Comparison of ENCODE assay signal across 1 cellular context in genomic region chr17:49756805-49757496, GRCh38.
TF ChIP-seq lines count a peak whose summit lies in the region.

No MANE protein-coding gene starts in this region.

TF ChIP-seq in WTC11, 78 proteins besides CTCF, POLR2A, EP300 and RAD21 (continued from another document):
- no peak for TF ChIP-seq HMGXB4 (CRISPR knock-in tag; IDR thresholded peaks at IDR 0.05)
- TF ChIP-seq AR (CRISPR knock-in tag; IDR thresholded peaks at IDR 0.05), result no peak
- TF ChIP-seq NR2C2 (CRISPR knock-in tag; IDR thresholded peaks at IDR 0.05), result no peak
- TF ChIP-seq GRHL2 (CRISPR knock-in tag; IDR thresholded peaks at IDR 0.05; ENCODE audit: insufficient replicate concordance, severe bottlenecking), result no peak
- TF ChIP-seq ZMAT4 (CRISPR knock-in tag; IDR thresholded peaks at IDR 0.05), result no peak
- TF ChIP-seq ZNF219 (CRISPR knock-in tag; IDR thresholded peaks at IDR 0.05; ENCODE audit: borderline replicate concordance), result no peak
- TF ChIP-seq ZNF425 (CRISPR knock-in tag; conservative IDR thresholded peaks at IDR 0.05), result no peak
- TF ChIP-seq AFF4 (CRISPR knock-in tag; IDR thresholded peaks at IDR 0.05; ENCODE audit: borderline replicate concordance), result no peak
- no peak for TF ChIP-seq ATF6 (CRISPR knock-in tag; IDR thresholded peaks at IDR 0.05)
- no peak for TF ChIP-seq JUN (CRISPR knock-in tag; IDR thresholded peaks at IDR 0.05)
- TF ChIP-seq ATF2 (CRISPR knock-in tag; IDR thresholded peaks at IDR 0.05; ENCODE audit: borderline replicate concordance, low read depth), result no peak
- no peak for TF ChIP-seq ZNF263 (CRISPR knock-in tag; IDR thresholded peaks at IDR 0.05; ENCODE audit: low read depth)
- no peak for TF ChIP-seq MYBL2 (CRISPR knock-in tag; IDR thresholded peaks at IDR 0.05)
- no peak for TF ChIP-seq ZNF281 (CRISPR knock-in tag; IDR thresholded peaks at IDR 0.05)
- TF ChIP-seq FOXP1 (CRISPR knock-in tag; IDR thresholded peaks at IDR 0.05; ENCODE audit: borderline replicate concordance), result no peak
